In the genomic region with DNA sequence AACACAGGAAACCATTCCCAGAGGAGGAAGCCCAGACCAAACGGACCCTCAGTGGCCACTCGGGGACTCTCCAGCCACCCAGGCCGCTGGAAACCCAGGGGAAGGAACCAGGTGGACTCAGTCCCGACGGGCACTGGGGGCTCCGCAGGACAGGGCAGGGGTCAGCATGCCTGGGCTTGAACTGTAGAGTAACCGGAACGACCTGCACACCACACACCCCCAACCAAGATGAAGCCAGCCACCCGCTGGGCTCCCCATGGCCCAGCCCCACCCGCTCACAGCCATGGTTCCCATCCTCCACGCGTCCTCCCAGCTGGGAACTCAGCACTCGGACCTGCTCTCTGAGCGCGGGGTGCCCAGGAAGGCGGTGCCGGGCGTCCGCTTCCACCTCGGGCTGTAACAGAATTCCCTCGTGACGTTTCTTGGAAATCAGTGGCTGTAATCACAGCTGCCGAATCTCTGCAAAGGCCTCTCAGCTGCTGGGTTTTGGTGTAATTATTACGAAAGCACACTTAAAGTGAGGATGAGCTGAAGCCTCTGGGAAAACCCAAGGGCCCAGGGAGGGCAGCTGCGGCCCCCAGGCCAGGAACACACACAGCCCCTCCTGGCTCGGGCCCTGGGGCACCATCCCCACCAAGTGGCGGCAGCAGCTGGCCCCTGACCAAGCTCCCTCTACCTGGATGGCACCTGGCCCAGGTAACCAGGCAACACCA, we compare ENCODE assay signal across 11 cellular contexts. TPM values are rescaled to one million over a fixed set of nuclear protein-coding genes. Genes with fewer than 3 reads are reported as not detected.
DNase-seq lines count a peak whose midpoint lies in the region; ATAC-seq and TF ChIP-seq lines count a peak whose summit lies in the region.
"Had no signal": no experiment of that assay in that cellular context is flagged by ENCODE, and none has a peak within 500 bp of the region (broad histone marks: within the 10 kb centered on the region; RNA-seq: fewer than 3 reads in every experiment).

No MANE protein-coding gene starts in this region.

- no peak overlapping the region for H3K4me3 Mint-ChIP-seq in chondrocyte (ENCODE audit: unreplicated experiment)
- H3K4me3 Mint-ChIP-seq: activated T-cell treated with anti-CD3 and anti-CD28 coated beads, Interleukin-2, amount 50 U/mL, for 72 hours had no signal

- peaks cover 60% of the 10 kb centered on the region for H3K4me1 ChIP-seq in psoas muscle
- peaks cover 60% of the 10 kb centered on the region for H3K4me1 ChIP-seq in vagina

- no peaks in the 10 kb centered on the region for H3K27me3 ChIP-seq in psoas muscle (ENCODE audit: insufficient read depth in 3 of 3, low read length in 2 of 3)
- H3K27me3 ChIP-seq in vagina = no peaks in the 10 kb centered on the region
- H3K27me3 ChIP-seq: brain microvascular endothelial cell had no signal

- H3K36me3 Mint-ChIP-seq in chondrocyte (ENCODE audit: low read depth) = peaks cover under 1% of the 10 kb centered on the region

- WGBS in psoas muscle, 3 donors = 24 to 29% (median 25%) methylated on average over 25 to 27 of the region's 27 CpGs

- ATAC-seq in psoas muscle (peak; percentile 38 to 54 (median 45)), GM19397 (IDR thresholded peaks at IDR 0.05; ENCODE audit: unreplicated experiment) (no peak)
- ATAC-seq: activated T-cell treated with anti-CD3 and anti-CD28 coated beads, Interleukin-2, amount 50 U/mL, for 72 hours; GM12878 had no signal

- H3K9me3 Mint-ChIP-seq in chondrocyte (ENCODE audit: low read depth) = no peaks in the 10 kb centered on the region
- H3K9me3 Mint-ChIP-seq: activated T-cell treated with anti-CD3 and anti-CD28 coated beads, Interleukin-2, amount 50 U/mL, for 72 hours had no signal

- TF ChIP-seq POLR2A in vagina (IDR thresholded peaks at IDR 0.05) = no peak

- TF ChIP-seq CTCF in chondrocyte (IDR thresholded peaks at IDR 0.05) = no peak
- TF ChIP-seq CTCF in psoas muscle (IDR thresholded peaks at IDR 0.05) = no peak
- TF ChIP-seq CTCF in vagina (IDR thresholded peaks at IDR 0.05) = no peak

- DNase-seq in DMS79 treated with DMSO at 0.1 percent for 48 hours (lab: John Stamatoyannopoulos, UW) (peak; percentile 75), NCI-H1105 treated with DMSO at 0.1 percent for 48 hours (lab: John Stamatoyannopoulos, UW) (peak; percentile 65), chondrocyte (ENCODE audit: low spot score) (peak; percentile 87), psoas muscle (peak; percentile 8 to 81), vagina (ENCODE audit: extremely low spot score in 2 of 2) (no peak), NOMO-1 (lab: John Stamatoyannopoulos, UW; ENCODE audit: unreplicated experiment in 2 of 2) (no peak)
- DNase-seq: activated T-cell treated with anti-CD3 and anti-CD28 coated beads, Interleukin-2, amount 50 U/mL, for 72 hours; brain microvascular endothelial cell had no signal

- no peaks in the 10 kb centered on the region for H3K9me3 ChIP-seq in psoas muscle
- no peaks in the 10 kb centered on the region for H3K9me3 ChIP-seq in vagina
- H3K9me3 ChIP-seq: prostate gland had no signal

- peak overlapping the region; percentile 78 for H3K27ac ChIP-seq in psoas muscle
- H3K27ac ChIP-seq in vagina = no peak overlapping the region
- H3K27ac ChIP-seq: brain microvascular endothelial cell had no signal

- H3K27ac Mint-ChIP-seq in chondrocyte (ENCODE audit: unreplicated experiment) = no peak overlapping the region
- H3K27ac Mint-ChIP-seq: activated T-cell treated with anti-CD3 and anti-CD28 coated beads, Interleukin-2, amount 50 U/mL, for 72 hours had no signal

- peak overlapping the region; percentile 36 for H3K4me3 ChIP-seq in psoas muscle
- no peak overlapping the region for H3K4me3 ChIP-seq in vagina
- H3K4me3 ChIP-seq: GM12878, prostate gland had no signal

- no peaks in the 10 kb centered on the region for H3K27me3 Mint-ChIP-seq in chondrocyte (ENCODE audit: low read depth)

- H3K36me3 ChIP-seq in psoas muscle (ENCODE audit: insufficient read depth in 1 of 2, low read depth in 1 of 2) (peaks cover 0 to 5% of the 10 kb centered on the region in 2 donors), vagina (no peaks in the 10 kb centered on the region)
- H3K36me3 ChIP-seq: prostate gland had no signal

- peaks cover 33% of the 10 kb centered on the region for H3K4me1 Mint-ChIP-seq in chondrocyte (ENCODE audit: low read depth)

- intact Hi-C loops in psoas muscle (cut with DNase I) = loop anchor here in 1 of 2 donors (5.0 kb wide), 1 partner anchor 44 kb away; no protein-coding TSS in a partner anchor
- intact Hi-C loops in vagina (cut with DNase I) = no loop called here

RNA-seq across cellular contexts. Expression of a gene that starts 13.8 kb away (rescaled TPM):
- total RNA-seq in chondrocyte (42.6 to 52.4 TPM (median 51.0 TPM) in 3 replicates), psoas muscle (10 to 100 TPM; 18.4 to 33.5 (median 28.0) TPM), vagina (21.1 TPM)
- polyA plus RNA-seq in psoas muscle = 10 to 100 TPM in 2 of 3 donors, 1 to 10 TPM in 1; 8.5 to 14.0 (median 10.4) TPM

RNA-seq across cellular contexts. Expression of a gene that starts 37.4 kb away (rescaled TPM):
- total RNA-seq in chondrocyte (31.9 to 37.3 TPM (median 35.9 TPM) in 3 replicates), psoas muscle (10 to 100 TPM; 17.3 to 27.8 (median 22.5) TPM), vagina (25.0 TPM)
- 10 to 100 TPM; 28.8 to 49.5 (median 41.3) TPM for polyA plus RNA-seq in psoas muscle

Comparison
In these comparisons a context has a peak if more than half of its experiments do, and no peak if none do; other contexts are left out.
1. DNase-seq: peak in DMS79 treated with DMSO at 0.1 percent for 48 hours (single experiment), NCI-H1105 treated with DMSO at 0.1 percent for 48 hours (single experiment), chondrocyte (single experiment) and psoas muscle (2 of 2); none in vagina (0 of 2) and NOMO-1 (0 of 2).